Comparison of ENCODE assay signal across 12 cellular contexts in genomic region chr1:5904551-5904950, GRCh38.
A peak's percentile ranks its signal among the peaks of the same experiment; 100 is the strongest.
DNase-seq lines count a peak whose midpoint lies in the region; ATAC-seq and TF ChIP-seq lines count a peak whose summit lies in the region.
"Had no signal": no experiment of that assay in that cellular context is flagged by ENCODE, and none has a peak within 500 bp of the region (broad histone marks: within the 10 kb centered on the region; RNA-seq: fewer than 3 reads in every experiment).

No MANE protein-coding gene starts in this region.

- H3K36me3 Mint-ChIP-seq in progenitor cell of endocrine pancreas (ENCODE audit: insufficient read depth) = peaks cover 20% of the 10 kb centered on the region

- peak; percentile 45 for DNase-seq in activated effector memory CD4-positive, alpha-beta T cell treated with anti-CD3 and anti-CD28 coated beads, Interleukin-2, amount 50 U/mL, for 16 hours
- DNase-seq in activated effector memory CD4-positive, alpha-beta T cell treated with Interleukin-2 at 50 U/mL for 16 hours = no peak
- DNase-seq in left lobe of liver (ENCODE audit: low spot score) (peak; percentile 30), progenitor cell of endocrine pancreas (ENCODE audit: low spot score, unreplicated experiment) (no peak), dedifferentiated amniotic fluid mesenchymal stem cell (ENCODE audit: extremely low spot score) (no peak), A172 (ENCODE audit: low spot score) (no peak), kidney tubule cell (ENCODE audit: low spot score) (no peak)
- DNase-seq: ACHN; CD4-positive, CD25-positive, alpha-beta regulatory T cell; DMS 273 treated with DMSO at 0.1 percent for 48 hours had no signal

- no peaks in the 10 kb centered on the region for H3K27me3 Mint-ChIP-seq in progenitor cell of endocrine pancreas
- H3K27me3 Mint-ChIP-seq: CD4-positive, CD25-positive, alpha-beta regulatory T cell had no signal

- no peaks in the 10 kb centered on the region for H3K9me3 Mint-ChIP-seq in progenitor cell of endocrine pancreas (ENCODE audit: low read depth)
- H3K9me3 Mint-ChIP-seq: CD4-positive, CD25-positive, alpha-beta regulatory T cell had no signal

- peak overlapping the region; percentile 47 for H3K27ac Mint-ChIP-seq in progenitor cell of endocrine pancreas
- H3K27ac Mint-ChIP-seq: CD4-positive, CD25-positive, alpha-beta regulatory T cell had no signal

- H3K4me1 Mint-ChIP-seq in progenitor cell of endocrine pancreas (ENCODE audit: low read depth) = no peaks in the 10 kb centered on the region

- TF ChIP-seq CTCF in progenitor cell of endocrine pancreas (IDR thresholded peaks at IDR 0.05; ENCODE audit: unreplicated experiment) = no peak

- H3K4me3 Mint-ChIP-seq in progenitor cell of endocrine pancreas (ENCODE audit: low read depth) = no peak overlapping the region
- H3K4me3 Mint-ChIP-seq: CD4-positive, CD25-positive, alpha-beta regulatory T cell had no signal

- ATAC-seq in left lobe of liver (no peak), HG02938 (IDR thresholded peaks at IDR 0.05; ENCODE audit: unreplicated experiment) (no peak)
- ATAC-seq: HepG2 had no signal

Comparison
In these comparisons a context has a peak if more than half of its experiments do, and no peak if none do; other contexts are left out.
1. DNase-seq: peak in activated effector memory CD4-positive, alpha-beta T cell treated with anti-CD3 and anti-CD28 coated beads, Interleukin-2, amount 50 U/mL, for 16 hours (single experiment) and left lobe of liver (single experiment); none in activated effector memory CD4-positive, alpha-beta T cell treated with Interleukin-2 at 50 U/mL for 16 hours (single experiment), progenitor cell of endocrine pancreas (single experiment), dedifferentiated amniotic fluid mesenchymal stem cell (single experiment), A172 (single experiment) and kidney tubule cell (single experiment).